8 cellular contexts compared by ENCODE assay signal in genomic region chr6:159761873-159762680, GRCh38. TPM values are rescaled to one million over a fixed set of nuclear protein-coding genes. Genes with fewer than 3 reads are reported as not detected.
A peak's percentile ranks its signal among the peaks of the same experiment; 100 is the strongest.
DNase-seq lines count a peak whose midpoint lies in the region; ATAC-seq and TF ChIP-seq lines count a peak whose summit lies in the region.

TSS of gene ACAT2 (plus strand) at chr6:159762045. CDS start at chr6:159762088, 43 bp downstream.

- no peaks in the 10 kb centered on the region for H3K36me3 ChIP-seq in KMS-11 (ENCODE audit: insufficient read depth)
- H3K36me3 ChIP-seq in Panc1 (ENCODE audit: control insufficient read depth, insufficient read depth, low read length) = peaks cover 7% of the 10 kb centered on the region
- peaks cover 21 to 24% of the 10 kb centered on the region in 2 donors for H3K36me3 ChIP-seq in mucosa of rectum (ENCODE audit: control insufficient read depth in 2 of 2, insufficient read depth in 2 of 2, low read length in 2 of 2)

- CTCF ChIA-PET in Panc1 (lab: Charles Lee) = interaction anchor here (0.5 kb wide), 1 partner anchor 42 kb away, joined by 5 read pairs; no protein-coding TSS in a partner anchor

- H3K27ac Mint-ChIP-seq in activated T-cell treated with anti-CD3 and anti-CD28 coated beads, Interleukin-2, amount 50 U/mL, for 24 hours = peak within 1 kb of the TSS; percentile 99

- peak within 1 kb of the TSS; percentile 95 for H2AFZ ChIP-seq in KMS-11 (ENCODE audit: low read depth)

- peak within 1 kb of the TSS; percentile 88 for H3K4me2 ChIP-seq in KMS-11

- H3K4me3 ChIP-seq in KMS-11 (IDR thresholded peaks at IDR 0.05; ENCODE audit: insufficient read depth, low read depth, low read length) (no peak within 1 kb of the TSS), Panc1 (ENCODE audit: low read depth in 2 of 2, low read length in 2 of 2) (peak within 1 kb of the TSS; percentile 71 to 91), epithelial cell of proximal tubule (ENCODE audit: low read depth, low read length) (peak within 1 kb of the TSS; percentile 66), mucosa of rectum (ENCODE audit: low read length in 2 of 2) (peak within 1 kb of the TSS; percentile 98)

- H3K27me3 ChIP-seq in KMS-11 (ENCODE audit: insufficient read depth, low read depth) = no peaks in the 10 kb centered on the region
- no peaks in the 10 kb centered on the region for H3K27me3 ChIP-seq in Panc1 (ENCODE audit: control insufficient read depth, insufficient read depth, low read length)
- H3K27me3 ChIP-seq in mucosa of rectum (ENCODE audit: control insufficient read depth in 2 of 2, insufficient read depth in 2 of 2, low read length in 2 of 2) = no peaks in the 10 kb centered on the region

- no peaks in the 10 kb centered on the region for H3K9me3 ChIP-seq in Panc1 (ENCODE audit: control insufficient read depth, insufficient read depth, low read depth, low read length)
- no peaks in the 10 kb centered on the region for H3K9me3 ChIP-seq in mucosa of rectum (ENCODE audit: control insufficient read depth in 2 of 2, low read length in 2 of 2)

- H3K4me1 ChIP-seq in KMS-11 (ENCODE audit: low read depth, poor library complexity, severe bottlenecking) (peaks cover 13% of the 10 kb centered on the region), Panc1 (ENCODE audit: control insufficient read depth, insufficient read depth, low read length) (peaks cover 23% of the 10 kb centered on the region), mucosa of rectum (ENCODE audit: control insufficient read depth in 2 of 2, insufficient read depth in 2 of 2, low read length in 2 of 2) (peaks cover 10 to 14% of the 10 kb centered on the region in 2 donors)

- no peaks in the 10 kb centered on the region for H3K79me2 ChIP-seq in KMS-11 (ENCODE audit: insufficient read depth, low read depth)

- peak; percentile 88 for DNase-seq in DMS79 treated with DMSO at 0.1 percent for 48 hours (lab: John Stamatoyannopoulos, UW)
- peak; percentile 71 for DNase-seq in Panc1 (ENCODE audit: low read depth, low spot score)
- DNase-seq in activated T-cell treated with anti-CD3 and anti-CD28 coated beads, Interleukin-2, amount 50 U/mL, for 24 hours = peak; percentile 90
- no peak for DNase-seq in epithelial cell of proximal tubule (ENCODE audit: low read depth)
- peak; percentile 78 to 86 for DNase-seq in stimulated activated CD8-positive, alpha-beta memory T cell treated with anti-CD3 and anti-CD28 coated beads, Interleukin-4, amount 100 ng/mL, for 4 hours (ENCODE audit: low read depth in 2 of 2, low spot score in 1 of 2)

- peak; percentile 98 for ATAC-seq in GM21786 (IDR thresholded peaks at IDR 0.05; ENCODE audit: unreplicated experiment)
- peak; percentile 96 for ATAC-seq in Panc1

- H3K27me3 Mint-ChIP-seq in activated T-cell treated with anti-CD3 and anti-CD28 coated beads, Interleukin-2, amount 50 U/mL, for 24 hours = no peaks in the 10 kb centered on the region

- H3K36me3 Mint-ChIP-seq in activated T-cell treated with anti-CD3 and anti-CD28 coated beads, Interleukin-2, amount 50 U/mL, for 24 hours (ENCODE audit: low read depth) = peaks cover 86% of the 10 kb centered on the region

- peak within 1 kb of the TSS; percentile 82 for H3K27ac ChIP-seq in KMS-11
- H3K27ac ChIP-seq in Panc1 (ENCODE audit: low read length) = peak within 1 kb of the TSS; percentile 94
- peak within 1 kb of the TSS; percentile 99 to 100 for H3K27ac ChIP-seq in mucosa of rectum (ENCODE audit: low read depth in 2 of 2, low read length in 2 of 2)

- no TSS peak for BruUV-seq in Panc1 (replicated peaks; lab: Mats Ljungman, UMichigan)

- H3K4me3 Mint-ChIP-seq in activated T-cell treated with anti-CD3 and anti-CD28 coated beads, Interleukin-2, amount 50 U/mL, for 24 hours = peak within 1 kb of the TSS; percentile 96

- POLR2A ChIA-PET in Panc1 (lab: Charles Lee) = interaction anchor here (0.6 kb wide), 2 partner anchors 27 to 35 kb away, joined by 3 to 6 read pairs; partner anchors contain the start of genes TCP1 and WTAP

- no peaks in the 10 kb centered on the region for H4K20me1 ChIP-seq in KMS-11 (ENCODE audit: insufficient read depth)

- no peaks in the 10 kb centered on the region for H3K9me3 Mint-ChIP-seq in activated T-cell treated with anti-CD3 and anti-CD28 coated beads, Interleukin-2, amount 50 U/mL, for 24 hours

- intact Hi-C loops in Panc1 (cut with micrococcal nuclease; ENCODE audit: unreplicated experiment) = no loop called here

- H3K4me1 Mint-ChIP-seq in activated T-cell treated with anti-CD3 and anti-CD28 coated beads, Interleukin-2, amount 50 U/mL, for 24 hours (ENCODE audit: low read depth) = peaks cover 47% of the 10 kb centered on the region

- H3K9ac ChIP-seq in KMS-11 (peak within 1 kb of the TSS; percentile 82), mucosa of rectum (ENCODE audit: low read depth in 1 of 2, low read length in 2 of 2) (peak within 1 kb of the TSS; percentile 96 to 97)

- TF ChIP-seq CTCF in KMS-11 (conservative IDR thresholded peaks at IDR 0.05; ENCODE audit: low read depth, low read length) (no peak), Panc1 (IDR thresholded peaks at IDR 0.05) (no peak), epithelial cell of proximal tubule (conservative IDR thresholded peaks at IDR 0.05; ENCODE audit: low read depth, low read length) (no peak)

- in situ Hi-C loops in Panc1 (cut with HindIII; ENCODE audit: low pct_unique_long_range_greater_than_20kb, low sequenced_read_pairs) = no loop called here

RNA-seq across cellular contexts. Expression of gene ACAT2, which starts in this region (rescaled TPM):
- 112 TPM for total RNA-seq in Panc1 (2021; ENCODE audit: unreplicated experiment)
- 45.6 TPM for polyA plus RNA-seq in Panc1 (2012; ENCODE audit: insufficient read length)
- total RNA-seq in epithelial cell of proximal tubule = 38.3 and 110 TPM in 2 replicates
